7 cellular contexts compared by ENCODE assay signal in the genomic region with DNA sequence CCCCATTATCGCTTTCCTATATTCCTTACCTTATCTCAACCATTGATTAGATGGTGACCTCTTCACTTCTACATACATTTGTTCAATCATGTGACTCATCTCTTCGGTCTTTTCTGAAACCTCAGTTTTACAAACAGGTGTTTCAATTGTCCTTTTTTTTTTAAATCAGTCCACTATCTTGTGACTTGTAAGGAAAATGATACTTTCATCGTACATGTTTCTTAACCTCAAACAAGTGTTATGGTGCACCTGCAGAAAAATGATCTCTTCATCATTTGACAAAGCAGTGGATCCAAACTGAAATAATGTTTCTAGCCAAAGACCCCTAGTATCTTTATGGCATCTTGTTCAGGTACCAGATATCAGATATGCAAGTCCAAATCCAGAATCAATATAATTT.
"Had no signal": no experiment of that assay in that cellular context is flagged by ENCODE, and none has a peak within 500 bp of the region (broad histone marks: within the 10 kb centered on the region; RNA-seq: fewer than 3 reads in every experiment).

No MANE protein-coding gene starts in this region.

- H2AFZ ChIP-seq: GM23338 had no signal

- H3K4me2 ChIP-seq: GM23338 had no signal

- DNase-seq: H9, HCEC 1CT, IMR-90 had no signal

- H3K4me3 ChIP-seq: GM23338 had no signal

- FAIRE-seq: H1, H54, HTR-8/SVneo had no signal

- ATAC-seq: GM23338 had no signal
